Comparison of ENCODE assay signal across 8 cellular contexts in the genomic region with DNA sequence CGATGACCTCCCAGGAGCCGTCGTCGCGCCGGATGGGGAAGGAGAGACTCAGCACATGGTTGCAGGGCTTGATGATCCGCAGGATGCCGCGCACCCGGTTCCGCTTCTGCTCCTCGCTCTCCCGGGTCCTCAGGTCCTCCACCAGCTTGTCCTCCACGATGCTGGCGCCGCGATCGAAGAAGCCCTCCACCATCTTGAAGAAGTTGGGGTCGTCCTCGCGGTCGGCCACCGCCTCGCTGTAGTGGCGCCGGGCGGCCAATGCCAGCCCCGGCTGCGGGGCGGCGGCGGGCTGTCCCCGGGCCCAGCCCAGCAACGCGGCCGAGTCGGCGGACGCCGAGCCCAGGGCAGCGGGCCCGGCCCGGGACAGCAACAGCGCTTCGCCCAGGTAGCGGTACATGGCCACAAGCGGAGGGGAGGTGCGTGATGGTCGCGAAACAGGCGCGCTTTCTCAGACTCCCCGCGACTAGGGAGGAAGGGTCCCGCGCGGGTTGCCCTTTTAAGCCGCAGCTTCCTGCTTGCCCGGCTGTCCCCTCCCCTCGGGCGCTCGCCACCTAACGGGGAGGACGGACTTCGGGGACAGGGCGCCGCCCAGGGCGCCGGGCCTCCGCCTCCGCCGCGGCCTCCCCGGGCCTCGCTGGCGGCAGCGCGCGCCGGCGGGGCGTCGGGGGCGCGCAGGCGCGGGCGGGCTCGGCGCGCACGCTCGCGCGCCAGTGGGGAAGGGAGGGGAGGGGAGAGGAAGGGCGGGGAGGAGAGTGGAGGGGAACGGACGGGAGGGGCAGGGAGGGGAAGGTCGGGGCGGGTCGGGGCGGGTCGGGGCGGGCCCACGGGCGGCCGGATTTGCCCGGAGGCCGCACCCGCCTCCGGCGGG. TPM values are rescaled to one million over a fixed set of nuclear protein-coding genes. Genes with fewer than 3 reads are reported as not detected.
DNase-seq lines count a peak whose midpoint lies in the region; ATAC-seq lines count a peak whose summit lies in the region.

Gene GLUD1, minus strand, starts transcription at position 471 of the 868 bp plus-strand sequence. Its CDS starts 74 bp downstream, at position 397.
A gene with protein sequence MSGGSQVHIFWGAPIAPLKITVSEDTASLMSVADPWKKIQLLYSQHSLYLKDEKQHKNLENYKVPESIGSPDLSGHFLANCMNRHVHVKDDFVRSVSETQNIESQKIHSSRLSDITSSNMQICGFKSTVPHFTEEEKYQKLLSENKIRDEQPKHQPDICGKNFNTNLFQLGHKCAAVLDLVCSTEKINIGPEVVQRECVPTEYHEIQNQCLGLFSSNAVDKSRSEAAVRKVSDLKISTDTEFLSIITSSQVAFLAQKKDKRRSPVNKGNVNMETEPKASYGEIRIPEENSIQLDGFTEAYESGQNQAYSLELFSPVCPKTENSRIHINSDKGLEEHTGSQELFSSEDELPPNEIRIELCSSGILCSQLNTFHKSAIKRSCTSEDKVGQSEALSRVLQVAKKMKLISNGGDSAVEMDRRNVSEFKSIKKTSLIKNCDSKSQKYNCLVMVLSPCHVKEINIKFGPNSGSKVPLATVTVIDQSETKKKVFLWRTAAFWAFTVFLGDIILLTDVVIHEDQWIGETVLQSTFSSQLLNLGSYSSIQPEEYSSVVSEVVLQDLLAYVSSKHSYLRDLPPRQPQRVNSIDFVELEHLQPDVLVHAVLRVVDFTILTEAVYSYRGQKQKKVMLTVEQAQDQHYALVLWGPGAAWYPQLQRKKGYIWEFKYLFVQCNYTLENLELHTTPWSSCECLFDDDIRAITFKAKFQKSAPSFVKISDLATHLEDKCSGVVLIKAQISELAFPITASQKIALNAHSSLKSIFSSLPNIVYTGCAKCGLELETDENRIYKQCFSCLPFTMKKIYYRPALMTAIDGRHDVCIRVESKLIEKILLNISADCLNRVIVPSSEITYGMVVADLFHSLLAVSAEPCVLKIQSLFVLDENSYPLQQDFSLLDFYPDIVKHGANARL (plus strand): TSS at position 834 of the 868 bp plus-strand sequence. CDS start 56,149 bp downstream, outside the sequence.

- H3K4me3 Mint-ChIP-seq in activated CD4-positive, alpha-beta T cell treated with anti-CD3 and anti-CD28 coated beads for 36 hours = peak within 1 kb of the TSS; percentile 85

- H3K27me3 Mint-ChIP-seq in activated CD4-positive, alpha-beta T cell treated with anti-CD3 and anti-CD28 coated beads for 36 hours = no peaks in the 10 kb centered on the region

- peak within 1 kb of the TSS; percentile 91 for H3K27ac Mint-ChIP-seq in activated CD4-positive, alpha-beta T cell treated with anti-CD3 and anti-CD28 coated beads for 36 hours

- CTCF ChIA-PET in activated CD4-positive, alpha-beta T cell treated with anti-CD3 and anti-CD28 coated beads for 36 hours (lab: Charles Lee) = no interaction called here

- POLR2A ChIA-PET in activated CD4-positive, alpha-beta T cell treated with anti-CD3 and anti-CD28 coated beads for 36 hours (lab: Charles Lee) = interaction anchor here (0.7 to 2.0 kb wide), 3 partner anchors 9 to 380 kb away, joined by 3 to 9 read pairs (median 3); no protein-coding TSS in a partner anchor

- H3K4me1 Mint-ChIP-seq in activated CD4-positive, alpha-beta T cell treated with anti-CD3 and anti-CD28 coated beads for 36 hours = peaks cover 34% of the 10 kb centered on the region

- intact Hi-C loops in activated CD4-positive, alpha-beta T cell treated with anti-CD3 and anti-CD28 coated beads for 36 hours (cut with DNase I, micrococcal nuclease) = loop anchor here (1.0 to 10.0 kb wide), 10 partner anchors 67 to 770 kb away; partner anchors contain the start of genes BMPR1A (in 2 of the 2), ADIRF (in 1 of the 2), KLLN (in 1 of the 2) and MINPP1 (in 1 of the 2)

- H3K9me3 Mint-ChIP-seq in activated CD4-positive, alpha-beta T cell treated with anti-CD3 and anti-CD28 coated beads for 36 hours (ENCODE audit: low read depth) = no peaks in the 10 kb centered on the region

- peaks cover 35% of the 10 kb centered on the region for H3K36me3 Mint-ChIP-seq in activated CD4-positive, alpha-beta T cell treated with anti-CD3 and anti-CD28 coated beads for 36 hours (ENCODE audit: low read depth)

- peak within 1 kb of the TSS; percentile 75 for H3K27ac ChIP-seq in cingulate gyrus (ENCODE audit: low read depth, low read length)

- DNase-seq in AG08396 (ENCODE audit: low spot score) = peak; percentile 95
- DNase-seq in NCI-H446 (lab: John Stamatoyannopoulos, UW) = peak; percentile 40 to 87
- peak; percentile 94 for DNase-seq in activated CD4-positive, alpha-beta T cell treated with anti-CD3 and anti-CD28 coated beads for 36 hours
- DNase-seq in kidney tubule cell (ENCODE audit: low spot score) = peak; percentile 97
- DNase-seq in stimulated activated CD4-positive, alpha-beta T cell treated with anti-CD3 and anti-CD28 coated beads, Interleukin-1b, Interleukin-23, amount 100 ng/mL, for 4 hours (ENCODE audit: low read depth in 2 of 2) = peak; percentile 80 to 82

- peak; percentile 33 for ATAC-seq in GM18870 (IDR thresholded peaks at IDR 0.05; ENCODE audit: unreplicated experiment)
- ATAC-seq in HG03108 (IDR thresholded peaks at IDR 0.05; ENCODE audit: unreplicated experiment) = peak; percentile 67
- peak; percentile 80 for ATAC-seq in activated CD4-positive, alpha-beta T cell treated with anti-CD3 and anti-CD28 coated beads for 36 hours

RNA-seq across cellular contexts. Expression of gene GLUD1, which starts in this region (rescaled TPM):
- 100 to 1,000 TPM in 1 of 2 experiments, 10 to 100 TPM in 1; 98.4 to 125 TPM for total RNA-seq in activated CD4-positive, alpha-beta T cell treated with anti-CD3 and anti-CD28 coated beads for 36 hours

RNA-seq across cellular contexts. Expression of the second gene that starts in this region (rescaled TPM):
- total RNA-seq in activated CD4-positive, alpha-beta T cell treated with anti-CD3 and anti-CD28 coated beads for 36 hours = 10 to 100 TPM; 29.7 to 29.9 TPM

Comparison
In these comparisons a context has a peak if more than half of its experiments do, and no peak if none do; other contexts are left out.
1. Peak in every context shown above with its lines: DNase-seq, ATAC-seq and H3K27ac ChIP-seq.